16 cellular contexts compared by ENCODE assay signal in the genomic region with DNA sequence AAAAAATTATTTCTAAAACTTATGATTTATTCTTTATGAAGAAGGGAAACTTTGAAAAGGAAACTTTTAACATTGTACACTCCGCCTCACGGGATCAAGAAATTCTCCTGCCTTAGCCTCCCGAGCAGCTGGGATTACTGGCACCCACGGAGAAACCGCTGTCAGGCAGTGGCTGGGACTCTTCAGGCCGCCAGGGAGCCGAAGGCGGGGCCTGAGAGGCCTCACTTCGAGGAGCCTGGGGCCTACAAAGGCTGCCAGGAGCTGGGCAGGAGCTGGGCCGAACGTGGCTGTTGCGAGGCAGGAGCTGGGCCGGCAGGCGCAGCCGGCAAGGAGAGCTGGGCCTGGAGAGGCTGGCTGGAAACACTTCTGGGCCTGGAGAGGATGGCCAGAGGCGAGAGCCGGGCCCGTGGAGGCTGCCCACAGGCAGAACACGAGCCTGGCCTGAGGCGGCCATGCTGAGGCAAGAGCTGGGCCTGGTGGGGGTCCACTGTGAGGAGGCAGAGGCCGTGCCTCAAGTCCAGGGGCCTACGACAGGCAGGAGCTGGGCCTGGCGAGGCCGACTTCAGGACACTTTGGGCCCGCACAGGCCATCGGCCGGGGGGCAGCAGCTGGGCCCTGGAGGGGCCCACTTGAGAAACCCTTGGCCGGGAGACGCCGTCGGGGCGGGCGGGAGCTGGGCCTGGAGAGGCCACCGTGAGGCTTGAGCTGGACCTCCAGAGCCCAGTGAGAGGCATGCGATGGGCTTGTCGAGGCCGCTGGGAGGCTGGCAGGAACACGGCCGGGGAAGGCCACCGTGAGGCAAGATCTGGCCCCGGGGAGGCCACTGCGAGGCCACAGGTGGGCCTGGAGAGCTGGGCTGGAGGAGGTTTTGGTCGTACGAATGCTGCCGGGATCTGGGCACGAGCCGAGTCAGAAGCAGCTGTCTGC. TPM values are rescaled to one million over a fixed set of nuclear protein-coding genes. Genes with fewer than 3 reads are reported as not detected.
DNase-seq lines count a peak whose midpoint lies in the region; ATAC-seq, FAIRE-seq and TF ChIP-seq lines count a peak whose summit lies in the region.
"Had no signal": no experiment of that assay in that cellular context is flagged by ENCODE, and none has a peak within 500 bp of the region (broad histone marks: within the 10 kb centered on the region; RNA-seq: fewer than 3 reads in every experiment).

No MANE protein-coding gene starts in this region.

- intact Hi-C loops in HepG2 (cut with micrococcal nuclease; ENCODE audit: unreplicated experiment) = no loop called here
- intact Hi-C loops in right lobe of liver (cut with DNase I) = no loop called here
- intact Hi-C loops in left ventricle myocardium superior (cut with micrococcal nuclease) = no loop called here
- intact Hi-C loops in CD14-positive monocyte (cut with micrococcal nuclease) = no loop called here

- FAIRE-seq in HepG2 (lab: Jason Lieb, UNC) = no peak

- no peak overlapping the region for H2AFZ ChIP-seq in HepG2 (ENCODE audit: low read length)

- H3K9ac ChIP-seq in HepG2 (ENCODE audit: insufficient read depth, low read depth, low read length) = no peak overlapping the region

- CTCF ChIA-PET in HepG2 (lab: Yijun Ruan, JAX; ENCODE audit: low intra/inter-chr PET ratio, low total read pairs) = no interaction called here

- no peaks in the 10 kb centered on the region for H3K79me2 ChIP-seq in HepG2 (ENCODE audit: insufficient read depth, low read length)

- peaks cover 10% of the 10 kb centered on the region for H3K36me3 Mint-ChIP-seq in nephron progenitor cell (ENCODE audit: low read depth)
- H3K36me3 Mint-ChIP-seq in CD14-positive monocyte = peaks cover 7 to 14% of the 10 kb centered on the region in 2 donors

- no peak overlapping the region for H3K4me3 Mint-ChIP-seq in nephron progenitor cell
- no peak overlapping the region for H3K4me3 Mint-ChIP-seq in CD14-positive monocyte
- H3K4me3 Mint-ChIP-seq: activated T-cell treated with anti-CD3 and anti-CD28 coated beads, Interleukin-2, amount 50 U/mL, for 72 hours; naive B cell; stimulated activated naive B cell treated with anti-CD40 and anti-IgM and Interleukin-4, amounts not matched to agents 10 μg/mL and 1 μg/mL and 100 μg/mL, for 72 hours had no signal

- DNase-seq in HepG2 (ENCODE audit: low spot score) (no peak), right lobe of liver (no peak), left ventricle myocardium superior (peak; percentile 69), nephron progenitor cell (peak; percentile 12), CD14-positive monocyte (ENCODE audit: low spot score) (no peak), NCI-H2081 treated with DMSO at 0.1 percent for 48 hours (lab: John Stamatoyannopoulos, UW) (no peak), NCI-H2227 (lab: John Stamatoyannopoulos, UW; ENCODE audit: unreplicated experiment) (no peak)
- DNase-seq: activated T-cell treated with anti-CD3 and anti-CD28 coated beads, Interleukin-2, amount 50 U/mL, for 72 hours; adrenal gland; colonic mucosa; KBM-7; naive B cell; NCI-H1417 treated with DMSO at 0.1 percent for 48 hours; NCI-H69; stimulated activated naive B cell treated with anti-CD40 and anti-IgM and Interleukin-4, amounts not matched to agents 10 μg/mL and 1 μg/mL and 100 μg/mL, for 72 hours had no signal

- in situ Hi-C loops in HepG2 (cut with HindIII; ENCODE audit: extremely low pct_ligation_motif_present, low pct_unique_long_range_greater_than_20kb) = no loop called here

- TF ChIP-seq CTCF in HepG2 (CRISPR knock-in tag; IDR thresholded peaks at IDR 0.05) = no peak
- TF ChIP-seq CTCF in right lobe of liver (IDR thresholded peaks at IDR 0.05) = no peak
- TF ChIP-seq CTCF in nephron progenitor cell (IDR thresholded peaks at IDR 0.05) = no peak
- TF ChIP-seq CTCF in CD14-positive monocyte (IDR thresholded peaks at IDR 0.05) = no peak

- TF ChIP-seq POLR2A in HepG2 (IDR thresholded peaks at IDR 0.05; ENCODE audit: insufficient read depth in 1 of 2, low read depth in 2 of 2, low read length in 2 of 2) = no peak
- no peak for TF ChIP-seq POLR2A in right lobe of liver (IDR thresholded peaks at IDR 0.05)

- 94% methylated on average over 42 of the region's 47 CpGs for WGBS in HepG2 (ENCODE audit: low lambda C conversion rate)
- WGBS in right lobe of liver (ENCODE audit: insufficient coverage, low coverage, low lambda C conversion rate, missing lambda C conversion rate) = 89% methylated on average over 9 of the region's 47 CpGs

- BruUV-seq in HepG2 (replicated peaks; lab: Mats Ljungman, UMichigan) = no TSS peak

- H3K4me2 ChIP-seq in HepG2 (ENCODE audit: low read depth, low read length) = no peak overlapping the region

- no peak for TF ChIP-seq RAD21 in HepG2 (CRISPR knock-in tag; IDR thresholded peaks at IDR 0.05)

- H3K4me3 ChIP-seq in HepG2 (replicated peaks in 1 of 3; ENCODE audit: insufficient read depth in 1 of 3, low read depth in 2 of 3, low read length in 3 of 3) (no peak overlapping the region), right lobe of liver (no peak overlapping the region)
- H3K4me3 ChIP-seq: adrenal gland, colonic mucosa had no signal

- H3K27ac Mint-ChIP-seq in nephron progenitor cell (peak overlapping the region; percentile 64), CD14-positive monocyte (no peak overlapping the region)
- H3K27ac Mint-ChIP-seq: activated T-cell treated with anti-CD3 and anti-CD28 coated beads, Interleukin-2, amount 50 U/mL, for 72 hours; stimulated activated naive B cell treated with anti-CD40 and anti-IgM and Interleukin-4, amounts not matched to agents 10 μg/mL and 1 μg/mL and 100 μg/mL, for 72 hours had no signal

- no peaks in the 10 kb centered on the region; the same call in 1 of the 2 replicates for H4K20me1 ChIP-seq in HepG2 (ENCODE audit: insufficient read depth, low read length)

- H3K9me3 Mint-ChIP-seq in nephron progenitor cell (peaks cover 5% of the 10 kb centered on the region), CD14-positive monocyte (peaks cover 2 to 13% (median 7%) of the 10 kb centered on the region in 7 donors)

- no peaks in the 10 kb centered on the region for H3K27me3 ChIP-seq in HepG2 (ENCODE audit: control insufficient read depth in 1 of 2, insufficient read depth in 2 of 2, low read length in 2 of 2)
- H3K27me3 ChIP-seq in right lobe of liver = no peaks in the 10 kb centered on the region
- H3K27me3 ChIP-seq: adrenal gland, colonic mucosa had no signal

- TF ChIP-seq EP300 in HepG2 (IDR thresholded peaks at IDR 0.05; ENCODE audit: low read depth in 2 of 2, low read length in 2 of 2) (no peak), HepG2 (CRISPR knock-in tag; IDR thresholded peaks at IDR 0.05; ENCODE audit: borderline replicate concordance) (no peak)

- POLR2A ChIA-PET in HepG2 (lab: Yijun Ruan, JAX) = no interaction called here

- H3K9me3 ChIP-seq in HepG2 (ENCODE audit: low read length) (no peaks in the 10 kb centered on the region), right lobe of liver (no peaks in the 10 kb centered on the region)
- H3K9me3 ChIP-seq: adrenal gland, colonic mucosa had no signal

- peaks cover 34 to 42% of the 10 kb centered on the region in 2 experiments; a peak in 4 of 5 replicates for H3K36me3 ChIP-seq in HepG2 (replicated peaks in 1 of 2; ENCODE audit: control insufficient read depth in 1 of 2, insufficient read depth in 2 of 2, low read length in 2 of 2)
- H3K36me3 ChIP-seq in right lobe of liver = peaks cover 0 to 11% (median 3%) of the 10 kb centered on the region in 4 donors

- H3K4me1 ChIP-seq in HepG2 (ENCODE audit: insufficient read depth, low read length) (peaks cover 14% of the 10 kb centered on the region), right lobe of liver (peaks cover 0 to 10% (median 3%) of the 10 kb centered on the region in 4 donors)
- H3K4me1 ChIP-seq: colonic mucosa had no signal

- H3K27ac ChIP-seq in HepG2 (ENCODE audit: extremely low read length, insufficient read depth, low read length) (no peak overlapping the region), right lobe of liver (no peak overlapping the region)
- H3K27ac ChIP-seq: adrenal gland, colonic mucosa had no signal

- H3K27me3 Mint-ChIP-seq in nephron progenitor cell (ENCODE audit: low read depth, poor library complexity) = no peaks in the 10 kb centered on the region
- H3K27me3 Mint-ChIP-seq in CD14-positive monocyte (ENCODE audit: low read depth in 3 of 3) = peaks cover 0 to 1% (median 1%) of the 10 kb centered on the region in 3 donors
- H3K27me3 Mint-ChIP-seq: naive B cell; stimulated activated naive B cell treated with anti-CD40 and anti-IgM and Interleukin-4, amounts not matched to agents 10 μg/mL and 1 μg/mL and 100 μg/mL, for 72 hours had no signal

- ATAC-seq in HepG2 = no peak
- ATAC-seq in right lobe of liver = no peak
- ATAC-seq in left ventricle myocardium superior = peak; percentile 9
- no peak for ATAC-seq in HG03378 (IDR thresholded peaks at IDR 0.05; ENCODE audit: unreplicated experiment)
- ATAC-seq: activated T-cell treated with anti-CD3 and anti-CD28 coated beads, Interleukin-2, amount 50 U/mL, for 72 hours; stimulated activated naive B cell treated with anti-CD40 and anti-IgM and Interleukin-4, amounts not matched to agents 10 μg/mL and 1 μg/mL and 100 μg/mL, for 72 hours had no signal

- H3K4me1 Mint-ChIP-seq in nephron progenitor cell (no peaks in the 10 kb centered on the region), CD14-positive monocyte (peaks cover 8% of the 10 kb centered on the region)

RNA-seq across cellular contexts. Expression of a gene that starts 23.7 kb away (rescaled TPM):
- total RNA-seq in HepG2 (2016; rRNA removed; fragmentation: Illumina TruSeq; extraction: Trizol) (90.3 and 107 TPM in 2 replicates), right lobe of liver (100 to 1,000 TPM; 130 to 178 (median 164) TPM), left ventricle myocardium superior (680 TPM)
- 35.9 and 38.8 TPM in 2 replicates for total RNA-seq in HepG2 (2016; cell fraction: cytosol; rRNA removed; fragmentation: Illumina TruSeq; extraction: Trizol; ENCODE audit: low read depth)
- total RNA-seq in HepG2 (2016; cell fraction: insoluble cytoplasmic fraction; rRNA removed; fragmentation: Illumina TruSeq; extraction: Trizol) = 93.0 and 94.6 TPM in 2 replicates
- total RNA-seq in HepG2 (2016; cell fraction: membrane; rRNA removed; fragmentation: Illumina TruSeq; extraction: Trizol) = 44.2 and 48.6 TPM in 2 replicates
- 45.4 and 53.0 TPM in 2 replicates for total RNA-seq in HepG2 (2016; cell fraction: nucleus; rRNA removed; fragmentation: Illumina TruSeq; extraction: Trizol)
- polyA plus RNA-seq in HepG2 (2011; rRNA removed) (81.4 and 90.1 TPM in 2 replicates), CD14-positive monocyte (100 to 1,000 TPM; 129 to 162 TPM)
- 48.1 and 61.9 TPM in 2 replicates for polyA plus RNA-seq in HepG2 (2011; cell fraction: cytosol; rRNA removed)
- 51.2 and 52.4 TPM in 2 replicates for polyA plus RNA-seq in HepG2 (2011; cell fraction: nucleus; rRNA removed)
- 126 and 145 TPM in 2 replicates for polyA plus RNA-seq in HepG2 (2012)
- 80.9 and 96.5 TPM in 2 replicates for polyA plus RNA-seq in HepG2 (2016; cell fraction: cytosol; fragmentation: Illumina TruSeq; extraction: Trizol; ENCODE audit: low read depth)
- polyA plus RNA-seq in HepG2 (2016; cell fraction: insoluble cytoplasmic fraction; fragmentation: Illumina TruSeq; extraction: Trizol; ENCODE audit: low read depth) = 203 and 256 TPM in 2 replicates
- 77.6 and 81.5 TPM in 2 replicates for polyA plus RNA-seq in HepG2 (2016; cell fraction: membrane; fragmentation: Illumina TruSeq; extraction: Trizol; ENCODE audit: low read depth)
- 113 and 123 TPM in 2 replicates for polyA plus RNA-seq in HepG2 (2016; cell fraction: nucleus; fragmentation: Illumina TruSeq; extraction: Trizol; ENCODE audit: insufficient read depth, low read depth)
- polyA minus RNA-seq in HepG2 (2011; rRNA and poly(A)+ RNA removed; ENCODE audit: low replicate concordance) = 189 and 195 TPM in 2 replicates
- 86.4 and 103 TPM in 2 replicates for polyA minus RNA-seq in HepG2 (2011; cell fraction: cytosol; rRNA and poly(A)+ RNA removed)
- polyA minus RNA-seq in HepG2 (2011; cell fraction: nucleus; rRNA and poly(A)+ RNA removed) = 29.9 and 37.8 TPM in 2 replicates

RNA-seq across cellular contexts. Expression of a gene that starts 23.8 kb away (rescaled TPM):
- total RNA-seq in HepG2 (2016; rRNA removed; fragmentation: Illumina TruSeq; extraction: Trizol) = 23.9 and 28.0 TPM in 2 replicates
- total RNA-seq in HepG2 (2016; cell fraction: cytosol; rRNA removed; fragmentation: Illumina TruSeq; extraction: Trizol; ENCODE audit: low read depth) = 13.7 and 16.8 TPM in 2 replicates
- 21.2 and 33.5 TPM in 2 replicates for total RNA-seq in HepG2 (2016; cell fraction: insoluble cytoplasmic fraction; rRNA removed; fragmentation: Illumina TruSeq; extraction: Trizol)
- total RNA-seq in HepG2 (2016; cell fraction: membrane; rRNA removed; fragmentation: Illumina TruSeq; extraction: Trizol) = 15.6 and 15.7 TPM in 2 replicates
- 13.0 and 16.7 TPM in 2 replicates for total RNA-seq in HepG2 (2016; cell fraction: nucleus; rRNA removed; fragmentation: Illumina TruSeq; extraction: Trizol)
- 36.0 and 38.3 TPM in 2 replicates for polyA plus RNA-seq in HepG2 (2011; rRNA removed)
- 47.3 and 50.3 TPM in 2 replicates for polyA plus RNA-seq in HepG2 (2011; cell fraction: cytosol; rRNA removed)
- polyA plus RNA-seq in HepG2 (2011; cell fraction: nucleus; rRNA removed) = 19.1 and 23.0 TPM in 2 replicates
- 20.3 and 22.3 TPM in 2 replicates for polyA plus RNA-seq in HepG2 (2012)
- 17.6 and 20.9 TPM in 2 replicates for polyA plus RNA-seq in HepG2 (2016; cell fraction: cytosol; fragmentation: Illumina TruSeq; extraction: Trizol; ENCODE audit: low read depth)
- 42.1 and 47.6 TPM in 2 replicates for polyA plus RNA-seq in HepG2 (2016; cell fraction: insoluble cytoplasmic fraction; fragmentation: Illumina TruSeq; extraction: Trizol; ENCODE audit: low read depth)
- 19.0 and 20.3 TPM in 2 replicates for polyA plus RNA-seq in HepG2 (2016; cell fraction: membrane; fragmentation: Illumina TruSeq; extraction: Trizol; ENCODE audit: low read depth)
- 26.3 and 27.9 TPM in 2 replicates for polyA plus RNA-seq in HepG2 (2016; cell fraction: nucleus; fragmentation: Illumina TruSeq; extraction: Trizol; ENCODE audit: insufficient read depth, low read depth)
- 18.8 and 29.8 TPM in 2 replicates for polyA minus RNA-seq in HepG2 (2011; rRNA and poly(A)+ RNA removed; ENCODE audit: low replicate concordance)
- 7.5 and 9.2 TPM in 2 replicates for polyA minus RNA-seq in HepG2 (2011; cell fraction: cytosol; rRNA and poly(A)+ RNA removed)
- polyA minus RNA-seq in HepG2 (2011; cell fraction: nucleus; rRNA and poly(A)+ RNA removed) = 8.9 and 10.7 TPM in 2 replicates
- total RNA-seq in right lobe of liver = 10 to 100 TPM; 13.8 to 28.5 (median 21.2) TPM
- total RNA-seq in left ventricle myocardium superior = 21.9 TPM
- 10 to 100 TPM; 67.2 to 79.8 TPM for polyA plus RNA-seq in CD14-positive monocyte

Comparison
In these comparisons a context has a peak if more than half of its experiments do, and no peak if none do; other contexts are left out.
1. DNase-seq: peak in left ventricle myocardium superior (single experiment) and nephron progenitor cell (single experiment); none in HepG2 (single experiment), right lobe of liver (0 of 3), CD14-positive monocyte (single experiment), NCI-H2081 treated with DMSO at 0.1 percent for 48 hours (single experiment) and NCI-H2227 (single experiment).